In genomic region chr16:89402962-89403361, GRCh38 we compare ENCODE assay signal across 14 cellular contexts.
A peak's percentile ranks its signal among the peaks of the same experiment; 100 is the strongest.
DNase-seq lines count a peak whose midpoint lies in the region; ATAC-seq, FAIRE-seq and TF ChIP-seq lines count a peak whose summit lies in the region.
"Had no signal": no experiment of that assay in that cellular context is flagged by ENCODE, and none has a peak within 500 bp of the region (broad histone marks: within the 10 kb centered on the region; RNA-seq: fewer than 3 reads in every experiment).

No MANE protein-coding gene starts in this region.

- H3K4me3 Mint-ChIP-seq in activated T-cell treated with anti-CD3 and anti-CD28 coated beads, Interleukin-2, amount 50 U/mL, for 4 hours: peak overlapping the region; percentile 52
- H3K4me3 Mint-ChIP-seq in type B pancreatic cell: no peak overlapping the region

- H3K4me1 Mint-ChIP-seq in activated T-cell treated with anti-CD3 and anti-CD28 coated beads, Interleukin-2, amount 50 U/mL, for 4 hours (ENCODE audit: low read depth): peaks cover 73% of the 10 kb centered on the region
- H3K4me1 Mint-ChIP-seq in type B pancreatic cell (ENCODE audit: unreplicated experiment): peaks cover 67% of the 10 kb centered on the region

- DNase-seq in stimulated activated CD4-positive, alpha-beta T cell treated with anti-CD3 and anti-CD28 coated beads, Interleukin-4, amount 100 ng/mL, for 1 hour: peak; percentile 18
- DNase-seq in stimulated activated CD4-positive, alpha-beta T cell treated with anti-CD3 and anti-CD28 coated beads, Interleukin-2, amount 100 ng/mL, for 48 hours: no peak
- peak; percentile 28 for DNase-seq in activated T-cell treated with anti-CD3 and anti-CD28 coated beads, Interleukin-2, amount 50 U/mL, for 4 hours
- DNase-seq in keratinocyte (ENCODE audit: low read depth, low spot score) (no peak), type B pancreatic cell (ENCODE audit: extremely low spot score, unreplicated experiment) (no peak), GM23248 (no peak)
- no peak for DNase-seq in activated effector memory CD4-positive, alpha-beta T cell treated with Interleukin-2 at 50 U/mL for 16 hours
- DNase-seq: BE2C, NCI-H2171 had no signal

- no peaks in the 10 kb centered on the region; the same call in 1 of the 2 replicates for H3F3A ChIP-seq in GM23248 (ENCODE audit: insufficient read depth)

- H3K4me3 ChIP-seq in keratinocyte (ENCODE audit: control insufficient read depth in 2 of 3, extremely low read depth in 1 of 3, insufficient read depth in 2 of 3, low read depth in 1 of 3, low read length in 3 of 3) (no peak overlapping the region), GM23248 (no peak overlapping the region)

- H4K20me1 ChIP-seq in keratinocyte (ENCODE audit: control insufficient read depth, extremely low read depth, insufficient read depth, low read length) (peaks cover 70% of the 10 kb centered on the region), GM23248 (ENCODE audit: insufficient read depth) (peaks cover 66% of the 10 kb centered on the region)

- ATAC-seq in activated T-cell treated with anti-CD3 and anti-CD28 coated beads, Interleukin-2, amount 50 U/mL, for 4 hours: peak; percentile 62 to 73
- no peak for ATAC-seq in HG02588 (IDR thresholded peaks at IDR 0.05; ENCODE audit: unreplicated experiment)
- ATAC-seq: esophagus mucosa, Panc1 had no signal

- H3K36me3 ChIP-seq in keratinocyte (ENCODE audit: control insufficient read depth in 2 of 2, extremely low read depth in 1 of 2, insufficient read depth in 2 of 2, low read length in 2 of 2) (peaks cover under 1 to 4% of the 10 kb centered on the region in 2 experiments), GM23248 (ENCODE audit: low read depth) (no peaks in the 10 kb centered on the region)
- H3K36me3 ChIP-seq: BE2C had no signal

- H3K9me3 Mint-ChIP-seq in activated T-cell treated with anti-CD3 and anti-CD28 coated beads, Interleukin-2, amount 50 U/mL, for 4 hours: no peaks in the 10 kb centered on the region
- no peaks in the 10 kb centered on the region for H3K9me3 Mint-ChIP-seq in type B pancreatic cell

- peak overlapping the region; percentile 4 for H3K9ac ChIP-seq in keratinocyte (ENCODE audit: control insufficient read depth, extremely low read depth, insufficient read depth, low read length)
- no peak overlapping the region for H3K9ac ChIP-seq in GM23248

- peaks cover 5% of the 10 kb centered on the region for H3K9me1 ChIP-seq in keratinocyte (ENCODE audit: control insufficient read depth, extremely low read depth, insufficient read depth, low read length)

- peaks cover 7% of the 10 kb centered on the region for H3K36me3 Mint-ChIP-seq in activated T-cell treated with anti-CD3 and anti-CD28 coated beads, Interleukin-2, amount 50 U/mL, for 4 hours (ENCODE audit: insufficient read depth)
- H3K36me3 Mint-ChIP-seq in type B pancreatic cell: no peaks in the 10 kb centered on the region

- no peak for TF ChIP-seq CTCF in keratinocyte (optimal IDR thresholded peaks at IDR 0.05 in 1 of 3, IDR thresholded peaks at IDR 0.05 in 1 of 3, conservative IDR thresholded peaks at IDR 0.05 in 1 of 3; ENCODE audit: extremely low read depth in 1 of 3, insufficient read depth in 2 of 3, low read length in 3 of 3)
- no peak for TF ChIP-seq CTCF in type B pancreatic cell (conservative IDR thresholded peaks at IDR 0.05)

- in situ Hi-C loops in GM23248 (cut with MboI): no loop called here

- H3K27me3 Mint-ChIP-seq in activated T-cell treated with anti-CD3 and anti-CD28 coated beads, Interleukin-2, amount 50 U/mL, for 4 hours (ENCODE audit: low read depth): no peaks in the 10 kb centered on the region
- H3K27me3 Mint-ChIP-seq in type B pancreatic cell: no peaks in the 10 kb centered on the region

- H3K4me2 ChIP-seq in keratinocyte (ENCODE audit: control insufficient read depth, extremely low read depth, insufficient read depth, low read depth, low read length) (no peak overlapping the region), GM23248 (ENCODE audit: unreplicated experiment) (no peak overlapping the region)

- no peak for FAIRE-seq in keratinocyte (lab: Jason Lieb, UNC)
- FAIRE-seq: GM19239, H54 had no signal

- H2AFZ ChIP-seq in keratinocyte (ENCODE audit: control insufficient read depth, low read length) (no peak overlapping the region), GM23248 (no peak overlapping the region)

- H3K9me2 ChIP-seq in GM23248 (ENCODE audit: insufficient read depth): no peaks in the 10 kb centered on the region

- H3K4me1 ChIP-seq in keratinocyte (ENCODE audit: control insufficient read depth, extremely low read depth, insufficient read depth, low read length): peaks cover 22% of the 10 kb centered on the region
- peaks cover 17% of the 10 kb centered on the region for H3K4me1 ChIP-seq in GM23248 (ENCODE audit: insufficient read depth)

- no peaks in the 10 kb centered on the region for H3K27me3 ChIP-seq in keratinocyte (ENCODE audit: control insufficient read depth, extremely low read depth, insufficient read depth, low read length)
- no peaks in the 10 kb centered on the region for H3K27me3 ChIP-seq in GM23248 (replicated peaks; ENCODE audit: insufficient read depth)
- H3K27me3 ChIP-seq: BE2C had no signal

- H3K79me2 ChIP-seq in keratinocyte (ENCODE audit: control insufficient read depth, insufficient read depth, low read length) (peaks cover 93% of the 10 kb centered on the region), GM23248 (ENCODE audit: insufficient read depth) (peaks cover 93% of the 10 kb centered on the region)

- H3K27ac ChIP-seq in keratinocyte (ENCODE audit: control insufficient read depth, insufficient read depth, low read length) (no peak overlapping the region), GM23248 (no peak overlapping the region)

- dilution Hi-C loops in keratinocyte (cut with MboI; ENCODE audit: extremely low pct_ligation_motif_present, low sequenced_read_pairs): no loop called here

- WGBS in GM23248 (ENCODE audit: low coverage in 1 of 2, low lambda C conversion rate in 2 of 2, missing lambda C conversion rate in 2 of 2), 2 experiments: 88 to 89% methylated on average over 16 to 17 of the region's 17 CpGs

- H3K9me3 ChIP-seq in keratinocyte (ENCODE audit: control insufficient read depth, low read depth, low read length) (no peaks in the 10 kb centered on the region), GM23248 (ENCODE audit: low read depth) (no peaks in the 10 kb centered on the region)
- H3K9me3 ChIP-seq: BE2C had no signal

- H3K27ac Mint-ChIP-seq in type B pancreatic cell: peak overlapping the region; percentile 79

Comparison
In these comparisons a context has a peak if more than half of its experiments do, and no peak if none do; other contexts are left out.
1. DNase-seq: peak in stimulated activated CD4-positive, alpha-beta T cell treated with anti-CD3 and anti-CD28 coated beads, Interleukin-4, amount 100 ng/mL, for 1 hour (single experiment) and activated T-cell treated with anti-CD3 and anti-CD28 coated beads, Interleukin-2, amount 50 U/mL, for 4 hours (single experiment); none in stimulated activated CD4-positive, alpha-beta T cell treated with anti-CD3 and anti-CD28 coated beads, Interleukin-2, amount 100 ng/mL, for 48 hours (0 of 2), keratinocyte (single experiment), type B pancreatic cell (single experiment), GM23248 (single experiment) and activated effector memory CD4-positive, alpha-beta T cell treated with Interleukin-2 at 50 U/mL for 16 hours (single experiment).